In the genomic region with DNA sequence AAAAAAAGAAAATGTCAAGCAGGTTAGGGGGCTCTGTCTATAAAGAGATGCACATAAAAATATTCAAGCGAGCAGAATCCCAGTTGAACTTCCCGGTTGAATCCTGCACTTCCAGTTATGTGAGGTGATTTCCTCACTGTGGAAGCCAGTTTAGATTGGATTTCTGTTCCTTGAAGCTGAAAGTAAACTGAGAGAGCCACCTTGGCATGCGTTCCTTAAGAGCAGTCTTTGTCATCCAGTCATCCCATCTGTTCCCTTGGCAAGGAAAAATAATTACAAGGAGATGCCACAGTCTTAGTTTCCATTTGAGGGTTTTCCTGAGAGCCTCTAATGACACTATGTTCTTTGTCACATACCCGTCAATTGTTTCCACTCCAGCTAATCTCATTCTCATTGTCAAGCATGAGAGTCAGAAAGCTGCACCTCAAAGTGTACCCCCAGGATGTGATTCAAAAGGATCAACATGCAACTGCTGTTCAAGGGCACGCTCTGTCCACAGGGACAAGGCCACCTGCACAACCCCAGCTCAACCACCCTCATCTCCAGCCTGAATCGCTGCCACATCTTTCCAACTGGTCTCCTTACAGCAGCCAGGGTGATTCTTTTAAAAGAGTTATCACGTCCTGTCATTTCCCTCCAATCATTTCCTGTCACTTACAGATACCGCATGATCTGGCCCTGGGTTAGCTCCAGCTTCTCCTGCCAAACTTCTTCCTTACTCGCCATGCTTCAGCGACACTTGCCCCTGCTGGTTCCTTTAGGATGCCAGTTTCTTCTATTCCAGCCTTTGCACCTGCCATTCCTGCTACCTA, we compare ENCODE assay signal across 1 cellular context.
A peak's percentile ranks its signal among the peaks of the same experiment; 100 is the strongest.
TF ChIP-seq lines count a peak whose summit lies in the region.

No MANE protein-coding gene starts in this region.

TF ChIP-seq in HepG2, 621 proteins besides CTCF, POLR2A, EP300 and RAD21 (continued from another document and continues in another):
- TF ChIP-seq HOXD1 (CRISPR knock-in tag; IDR thresholded peaks at IDR 0.05) (0 out of 2 replicates have a peak, but pooled peaks have one; percentile 23), ZNF354B (CRISPR knock-in tag; IDR thresholded peaks at IDR 0.05) (no peak), ZNF589 (CRISPR knock-in tag; conservative IDR thresholded peaks at IDR 0.05) (no peak), ZNF788 (CRISPR knock-in tag; IDR thresholded peaks at IDR 0.05; ENCODE audit: borderline replicate concordance) (peak; percentile 74; the same call in 1 of the 2 replicates), YEATS2 (CRISPR knock-in tag; IDR thresholded peaks at IDR 0.05; ENCODE audit: borderline replicate concordance) (0 out of 2 replicates have a peak, but pooled peaks have one; percentile 39), ZNF496 (CRISPR knock-in tag; IDR thresholded peaks at IDR 0.05; ENCODE audit: insufficient replicate concordance) (no peak), HOXA9 (CRISPR knock-in tag; IDR thresholded peaks at IDR 0.05; ENCODE audit: borderline replicate concordance) (no peak), ZMYM2 (CRISPR knock-in tag; IDR thresholded peaks at IDR 0.05) (no peak), KLF6 (CRISPR knock-in tag; IDR thresholded peaks at IDR 0.05) (peak; percentile 85; the same call in 1 of the 2 replicates), IRF2 (CRISPR knock-in tag; IDR thresholded peaks at IDR 0.05) (peak; percentile 88), ZNF441 (CRISPR knock-in tag; IDR thresholded peaks at IDR 0.05; ENCODE audit: borderline replicate concordance) (no peak), ARNTL (CRISPR knock-in tag; IDR thresholded peaks at IDR 0.05) (peak; percentile 69; the same call in 1 of the 2 replicates), ZNF263 (CRISPR knock-in tag; IDR thresholded peaks at IDR 0.05) (no peak), CBFB (CRISPR knock-in tag; IDR thresholded peaks at IDR 0.05) (peak; percentile 63; the same call in 1 of the 2 replicates), GFI1 (CRISPR knock-in tag; IDR thresholded peaks at IDR 0.05; ENCODE audit: borderline replicate concordance) (peak; percentile 98), THAP11 (CRISPR knock-in tag; IDR thresholded peaks at IDR 0.05) (peak; percentile 69), ZMYM3 (CRISPR knock-in tag; IDR thresholded peaks at IDR 0.05) (peak; percentile 71), SALL2 (CRISPR knock-in tag; IDR thresholded peaks at IDR 0.05) (peak; percentile 45; the same call in 1 of the 2 replicates), GATAD2A (CRISPR knock-in tag; IDR thresholded peaks at IDR 0.05) (peak; percentile 97), ZBTB20 (CRISPR knock-in tag; IDR thresholded peaks at IDR 0.05; ENCODE audit: borderline replicate concordance, low read depth) (peak; percentile 88; the same call in 1 of the 2 replicates), ATF3 (CRISPR knock-in tag; IDR thresholded peaks at IDR 0.05) (peak; percentile 68; the same call in 1 of the 2 replicates), ZMAT3 (CRISPR knock-in tag; conservative IDR thresholded peaks at IDR 0.05) (0 out of 2 replicates have a peak, but pooled peaks have one; percentile 38), ZNF317 (CRISPR knock-in tag; IDR thresholded peaks at IDR 0.05) (0 out of 2 replicates have a peak, but pooled peaks have one; percentile 42), ZNF432 (CRISPR knock-in tag; IDR thresholded peaks at IDR 0.05; ENCODE audit: borderline replicate concordance) (0 out of 2 replicates have a peak, but pooled peaks have one; percentile 62), FOSL1 (CRISPR knock-in tag; IDR thresholded peaks at IDR 0.05; ENCODE audit: borderline replicate concordance) (peak; percentile 78; the same call in 1 of the 2 replicates), ZNF781 (CRISPR knock-in tag; IDR thresholded peaks at IDR 0.05; ENCODE audit: borderline replicate concordance, not compliant biosample characterization) (peak; percentile 34), SKI (IDR thresholded peaks at IDR 0.05; ENCODE audit: partially characterized antibody) (peak; percentile 70), ZNF331 (CRISPR knock-in tag; IDR thresholded peaks at IDR 0.05) (peak; percentile 78; the same call in 1 of the 2 replicates), HNF4G (IDR thresholded peaks at IDR 0.05; ENCODE audit: borderline replicate concordance, low read depth, low read length) (peak; percentile 37; the same call in 1 of the 2 replicates), HNF4G (CRISPR knock-in tag; IDR thresholded peaks at IDR 0.05; ENCODE audit: borderline replicate concordance, low read depth) (no peak; the same call in 1 of the 2 replicates), ZNF687 (CRISPR knock-in tag; IDR thresholded peaks at IDR 0.05) (peak; percentile 60; the same call in 1 of the 2 replicates), FOXC1 (CRISPR knock-in tag; IDR thresholded peaks at IDR 0.05; ENCODE audit: borderline replicate concordance) (0 out of 2 replicates have a peak, but pooled peaks have one; percentile 48), ZFX (CRISPR knock-in tag; IDR thresholded peaks at IDR 0.05; ENCODE audit: low read depth) (peak; percentile 41; the same call in 1 of the 2 replicates), HMG20A (CRISPR knock-in tag; IDR thresholded peaks at IDR 0.05; ENCODE audit: borderline replicate concordance) (peak; percentile 96; the same call in 1 of the 2 replicates), TCF7 (IDR thresholded peaks at IDR 0.05; ENCODE audit: low read depth) (peak; percentile 88), AKAP8 (CRISPR knock-in tag; IDR thresholded peaks at IDR 0.05) (0 out of 2 replicates have a peak, but pooled peaks have one; percentile 45), PAWR (CRISPR knock-in tag; IDR thresholded peaks at IDR 0.05; ENCODE audit: borderline replicate concordance) (no peak), ZNF205 (CRISPR knock-in tag; IDR thresholded peaks at IDR 0.05) (peak; percentile 85), ZNF546 (CRISPR knock-in tag; conservative IDR thresholded peaks at IDR 0.05) (no peak)
- TF ChIP-seq, protein P1, sequence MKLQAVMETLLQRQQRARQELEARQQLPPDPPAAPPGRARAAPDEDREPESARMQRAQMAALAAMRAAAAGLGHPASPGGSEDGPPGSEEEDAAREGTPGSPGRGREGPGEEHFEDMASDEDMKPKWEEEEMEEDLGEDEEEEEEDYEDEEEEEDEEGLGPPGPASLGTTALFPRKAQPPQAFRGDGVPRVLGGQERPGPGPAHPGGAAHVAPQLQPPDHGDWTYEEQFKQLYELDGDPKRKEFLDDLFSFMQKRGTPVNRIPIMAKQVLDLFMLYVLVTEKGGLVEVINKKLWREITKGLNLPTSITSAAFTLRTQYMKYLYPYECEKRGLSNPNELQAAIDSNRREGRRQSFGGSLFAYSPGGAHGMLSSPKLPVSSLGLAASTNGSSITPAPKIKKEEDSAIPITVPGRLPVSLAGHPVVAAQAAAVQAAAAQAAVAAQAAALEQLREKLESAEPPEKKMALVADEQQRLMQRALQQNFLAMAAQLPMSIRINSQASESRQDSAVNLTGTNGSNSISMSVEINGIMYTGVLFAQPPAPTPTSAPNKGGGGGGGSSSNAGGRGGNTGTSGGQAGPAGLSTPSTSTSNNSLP (IDR thresholded peaks at IDR 0.05; ENCODE audit: low read depth, low read length): peak; percentile 69; the same call in 1 of the 2 replicates
- TF ChIP-seq, protein P2, sequence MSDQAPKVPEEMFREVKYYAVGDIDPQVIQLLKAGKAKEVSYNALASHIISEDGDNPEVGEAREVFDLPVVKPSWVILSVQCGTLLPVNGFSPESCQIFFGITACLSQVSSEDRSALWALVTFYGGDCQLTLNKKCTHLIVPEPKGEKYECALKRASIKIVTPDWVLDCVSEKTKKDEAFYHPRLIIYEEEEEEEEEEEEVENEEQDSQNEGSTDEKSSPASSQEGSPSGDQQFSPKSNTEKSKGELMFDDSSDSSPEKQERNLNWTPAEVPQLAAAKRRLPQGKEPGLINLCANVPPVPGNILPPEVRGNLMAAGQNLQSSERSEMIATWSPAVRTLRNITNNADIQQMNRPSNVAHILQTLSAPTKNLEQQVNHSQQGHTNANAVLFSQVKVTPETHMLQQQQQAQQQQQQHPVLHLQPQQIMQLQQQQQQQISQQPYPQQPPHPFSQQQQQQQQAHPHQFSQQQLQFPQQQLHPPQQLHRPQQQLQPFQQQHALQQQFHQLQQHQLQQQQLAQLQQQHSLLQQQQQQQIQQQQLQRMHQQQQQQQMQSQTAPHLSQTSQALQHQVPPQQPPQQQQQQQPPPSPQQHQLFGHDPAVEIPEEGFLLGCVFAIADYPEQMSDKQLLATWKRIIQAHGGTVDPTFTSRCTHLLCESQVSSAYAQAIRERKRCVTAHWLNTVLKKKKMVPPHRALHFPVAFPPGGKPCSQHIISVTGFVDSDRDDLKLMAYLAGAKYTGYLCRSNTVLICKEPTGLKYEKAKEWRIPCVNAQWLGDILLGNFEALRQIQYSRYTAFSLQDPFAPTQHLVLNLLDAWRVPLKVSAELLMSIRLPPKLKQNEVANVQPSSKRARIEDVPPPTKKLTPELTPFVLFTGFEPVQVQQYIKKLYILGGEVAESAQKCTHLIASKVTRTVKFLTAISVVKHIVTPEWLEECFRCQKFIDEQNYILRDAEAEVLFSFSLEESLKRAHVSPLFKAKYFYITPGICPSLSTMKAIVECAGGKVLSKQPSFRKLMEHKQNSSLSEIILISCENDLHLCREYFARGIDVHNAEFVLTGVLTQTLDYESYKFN (CRISPR knock-in tag; conservative IDR thresholded peaks at IDR 0.05): peak; percentile 96
- TF ChIP-seq, protein P3, sequence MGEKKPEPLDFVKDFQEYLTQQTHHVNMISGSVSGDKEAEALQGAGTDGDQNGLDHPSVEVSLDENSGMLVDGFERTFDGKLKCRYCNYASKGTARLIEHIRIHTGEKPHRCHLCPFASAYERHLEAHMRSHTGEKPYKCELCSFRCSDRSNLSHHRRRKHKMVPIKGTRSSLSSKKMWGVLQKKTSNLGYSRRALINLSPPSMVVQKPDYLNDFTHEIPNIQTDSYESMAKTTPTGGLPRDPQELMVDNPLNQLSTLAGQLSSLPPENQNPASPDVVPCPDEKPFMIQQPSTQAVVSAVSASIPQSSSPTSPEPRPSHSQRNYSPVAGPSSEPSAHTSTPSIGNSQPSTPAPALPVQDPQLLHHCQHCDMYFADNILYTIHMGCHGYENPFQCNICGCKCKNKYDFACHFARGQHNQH (CRISPR knock-in tag; IDR thresholded peaks at IDR 0.05): peak; percentile 86; the same call in 1 of the 2 replicates
- TF ChIP-seq, protein P4, sequence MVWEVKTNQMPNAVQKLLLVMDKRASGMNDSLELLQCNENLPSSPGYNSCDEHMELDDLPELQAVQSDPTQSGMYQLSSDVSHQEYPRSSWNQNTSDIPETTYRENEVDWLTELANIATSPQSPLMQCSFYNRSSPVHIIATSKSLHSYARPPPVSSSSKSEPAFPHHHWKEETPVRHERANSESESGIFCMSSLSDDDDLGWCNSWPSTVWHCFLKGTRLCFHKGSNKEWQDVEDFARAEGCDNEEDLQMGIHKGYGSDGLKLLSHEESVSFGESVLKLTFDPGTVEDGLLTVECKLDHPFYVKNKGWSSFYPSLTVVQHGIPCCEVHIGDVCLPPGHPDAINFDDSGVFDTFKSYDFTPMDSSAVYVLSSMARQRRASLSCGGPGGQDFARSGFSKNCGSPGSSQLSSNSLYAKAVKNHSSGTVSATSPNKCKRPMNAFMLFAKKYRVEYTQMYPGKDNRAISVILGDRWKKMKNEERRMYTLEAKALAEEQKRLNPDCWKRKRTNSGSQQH (CRISPR knock-in tag; IDR thresholded peaks at IDR 0.05; ENCODE audit: low read depth): peak; percentile 39; the same call in 1 of the 2 replicates
- TF ChIP-seq, protein P5, sequence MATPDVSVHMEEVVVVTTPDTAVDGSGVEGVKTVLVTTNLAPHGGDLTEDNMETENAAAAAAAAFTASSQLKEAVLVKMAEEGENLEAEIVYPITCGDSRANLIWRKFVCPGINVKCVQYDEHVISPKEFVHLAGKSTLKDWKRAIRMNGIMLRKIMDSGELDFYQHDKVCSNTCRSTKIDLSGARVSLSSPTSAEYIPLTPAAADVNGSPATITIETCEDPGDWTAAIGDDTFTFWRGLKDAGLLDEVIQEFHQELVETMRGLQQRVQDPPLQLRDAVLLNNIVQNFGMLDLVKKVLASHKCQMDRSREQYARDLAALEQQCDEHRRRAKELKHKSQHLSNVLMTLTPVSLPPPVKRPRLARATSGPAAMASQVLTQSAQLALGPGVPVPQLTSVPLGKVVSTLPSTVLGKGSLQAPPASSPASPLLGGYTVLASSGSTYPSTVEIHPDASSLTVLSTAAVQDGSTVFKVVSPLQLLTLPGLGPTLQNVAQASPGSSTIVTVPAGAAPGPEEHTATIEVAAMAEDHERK (CRISPR knock-in tag; IDR thresholded peaks at IDR 0.05; ENCODE audit: low read depth): no peak
- TF ChIP-seq, protein P6, sequence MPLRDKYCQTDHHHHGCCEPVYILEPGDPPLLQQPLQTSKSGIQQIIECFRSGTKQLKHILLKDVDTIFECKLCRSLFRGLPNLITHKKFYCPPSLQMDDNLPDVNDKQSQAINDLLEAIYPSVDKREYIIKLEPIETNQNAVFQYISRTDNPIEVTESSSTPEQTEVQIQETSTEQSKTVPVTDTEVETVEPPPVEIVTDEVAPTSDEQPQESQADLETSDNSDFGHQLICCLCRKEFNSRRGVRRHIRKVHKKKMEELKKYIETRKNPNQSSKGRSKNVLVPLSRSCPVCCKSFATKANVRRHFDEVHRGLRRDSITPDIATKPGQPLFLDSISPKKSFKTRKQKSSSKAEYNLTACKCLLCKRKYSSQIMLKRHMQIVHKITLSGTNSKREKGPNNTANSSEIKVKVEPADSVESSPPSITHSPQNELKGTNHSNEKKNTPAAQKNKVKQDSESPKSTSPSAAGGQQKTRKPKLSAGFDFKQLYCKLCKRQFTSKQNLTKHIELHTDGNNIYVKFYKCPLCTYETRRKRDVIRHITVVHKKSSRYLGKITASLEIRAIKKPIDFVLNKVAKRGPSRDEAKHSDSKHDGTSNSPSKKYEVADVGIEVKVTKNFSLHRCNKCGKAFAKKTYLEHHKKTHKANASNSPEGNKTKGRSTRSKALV (CRISPR knock-in tag; IDR thresholded peaks at IDR 0.05): no peak
